23 cellular contexts compared by ENCODE assay signal in genomic region chr1:209080170-209080781, GRCh38.
DNase-seq lines count a peak whose midpoint lies in the region; ATAC-seq, FAIRE-seq and TF ChIP-seq lines count a peak whose summit lies in the region.
"Had no signal": no experiment of that assay in that cellular context is flagged by ENCODE, and none has a peak within 500 bp of the region (broad histone marks: within the 10 kb centered on the region; RNA-seq: fewer than 3 reads in every experiment).

No MANE protein-coding gene starts in this region.

- TF ChIP-seq CTCF in bronchial epithelial cell (IDR thresholded peaks at IDR 0.05; ENCODE audit: insufficient read depth, low read length, severe bottlenecking), result no peak
- TF ChIP-seq CTCF in endodermal cell (conservative IDR thresholded peaks at IDR 0.05), result no peak

- H3K4ac ChIP-seq in mesenchymal stem cell (ENCODE audit: low read depth in 1 of 2, low read length in 2 of 2), result peak overlapping the region in 1 of 2 experiments; percentile 5

- no peaks in the 10 kb centered on the region for H3K27me3 Mint-ChIP-seq in endodermal cell (ENCODE audit: insufficient read depth)

- peak overlapping the region; percentile 26 for H3K4me2 ChIP-seq in mesenchymal stem cell (ENCODE audit: low read length, poor library complexity, severe bottlenecking)
- H3K4me2 ChIP-seq: KMS-11 had no signal

- no peak for FAIRE-seq in bronchial epithelial cell (lab: Jason Lieb, UNC)

- no peak overlapping the region for H3K14ac ChIP-seq in mesenchymal stem cell (ENCODE audit: low read length in 2 of 2)

- H3K9me3 ChIP-seq in MG63 (no peaks in the 10 kb centered on the region), mesenchymal stem cell (ENCODE audit: control insufficient read depth, low read length) (no peaks in the 10 kb centered on the region), endodermal cell (ENCODE audit: control insufficient read depth, low read length) (peaks cover 20% of the 10 kb centered on the region)
- H3K9me3 ChIP-seq: mucosa of descending colon, Peyer's patch, thyroid gland had no signal

- H3K27ac Mint-ChIP-seq in endodermal cell, result no peak overlapping the region
- H3K27ac Mint-ChIP-seq: activated naive CD4-positive, alpha-beta T cell treated with anti-CD3 and anti-CD28 coated beads, Interleukin-2, amount 50 U/mL, for 24 hours had no signal

- WGBS in mesenchymal stem cell, result 38% methylated on average over 5 of the region's 5 CpGs
- 82 to 83% methylated on average over 5 of the region's 5 CpGs for WGBS in endodermal cell (ENCODE audit: insufficient coverage in 1 of 2, insufficient read length in 1 of 2), 2 experiments

- H3K23ac ChIP-seq in mesenchymal stem cell (ENCODE audit: low read length in 2 of 2), result no peak overlapping the region

- H3K9me3 Mint-ChIP-seq in endodermal cell, result peaks cover 15% of the 10 kb centered on the region
- H3K9me3 Mint-ChIP-seq: activated naive CD4-positive, alpha-beta T cell treated with anti-CD3 and anti-CD28 coated beads, Interleukin-2, amount 50 U/mL, for 24 hours had no signal

- no peaks in the 10 kb centered on the region for H3K36me3 Mint-ChIP-seq in endodermal cell (ENCODE audit: low read depth)
- H3K36me3 Mint-ChIP-seq: activated naive CD4-positive, alpha-beta T cell treated with anti-CD3 and anti-CD28 coated beads, Interleukin-2, amount 50 U/mL, for 24 hours; stimulated activated naive B cell treated with anti-CD40 and anti-IgM and Interleukin-4, amounts not matched to agents 10 μg/mL and 1 μg/mL and 100 μg/mL, for 72 hours had no signal

- H2BK5ac ChIP-seq in mesenchymal stem cell (ENCODE audit: low read depth, low read length, poor library complexity, severe bottlenecking), result no peak overlapping the region

- H3K18ac ChIP-seq in mesenchymal stem cell (ENCODE audit: low read depth in 1 of 2, low read length in 2 of 2), result no peak overlapping the region

- H2BK15ac ChIP-seq in mesenchymal stem cell (ENCODE audit: low read depth, poor library complexity, severe bottlenecking), result no peak overlapping the region

- ATAC-seq in GM19351 (IDR thresholded peaks at IDR 0.05; ENCODE audit: unreplicated experiment), result no peak
- no peak for ATAC-seq in HG03280 (IDR thresholded peaks at IDR 0.05; ENCODE audit: unreplicated experiment)
- ATAC-seq: left colon; mucosa of descending colon; stimulated activated naive B cell treated with anti-CD40 and anti-IgM and Interleukin-4, amounts not matched to agents 10 μg/mL and 1 μg/mL and 100 μg/mL, for 72 hours had no signal

- no peak overlapping the region for H3K4me3 Mint-ChIP-seq in endodermal cell
- H3K4me3 Mint-ChIP-seq: activated naive CD4-positive, alpha-beta T cell treated with anti-CD3 and anti-CD28 coated beads, Interleukin-2, amount 50 U/mL, for 24 hours; stimulated activated naive B cell treated with anti-CD40 and anti-IgM and Interleukin-4, amounts not matched to agents 10 μg/mL and 1 μg/mL and 100 μg/mL, for 72 hours had no signal

- H2AK5ac ChIP-seq in mesenchymal stem cell (ENCODE audit: low read length, severe bottlenecking), result no peak overlapping the region

- H3K27ac ChIP-seq in mesenchymal stem cell (ENCODE audit: low read length, poor library complexity, severe bottlenecking) (peak overlapping the region; percentile 61), endodermal cell (ENCODE audit: low read depth, low read length) (no peak overlapping the region)
- H3K27ac ChIP-seq: C4-2B, KMS-11, Peyer's patch, thyroid gland had no signal

- H2BK12ac ChIP-seq in mesenchymal stem cell (ENCODE audit: low read length in 2 of 2), result no peak overlapping the region

- H3K36me3 ChIP-seq in MG63, result no peaks in the 10 kb centered on the region
- H3K36me3 ChIP-seq in bronchial epithelial cell (ENCODE audit: control insufficient read depth, insufficient read depth, low read length), result no peaks in the 10 kb centered on the region
- no peaks in the 10 kb centered on the region for H3K36me3 ChIP-seq in mesenchymal stem cell (ENCODE audit: control insufficient read depth in 1 of 2, insufficient read depth in 2 of 2, low read depth in 1 of 2, low read length in 2 of 2)
- H3K36me3 ChIP-seq in endodermal cell (ENCODE audit: control insufficient read depth, insufficient read depth, low read length), result no peaks in the 10 kb centered on the region
- H3K36me3 ChIP-seq: Peyer's patch, thyroid gland had no signal

- no peak overlapping the region for H2AFZ ChIP-seq in mesenchymal stem cell (ENCODE audit: low read depth, low read length)

- DNase-seq in EH (ENCODE audit: low read depth) (peak; percentile 81), MG63 (peak; percentile 12), bronchial epithelial cell (ENCODE audit: low read depth) (peak; percentile 63), mesenchymal stem cell (peak; percentile 14), endodermal cell (no peak), COR-L47 (lab: John Stamatoyannopoulos, UW) (no peak)
- DNase-seq: activated CD4-positive, alpha-beta T cell treated with anti-CD3 and anti-CD28 coated beads, Interleukin-2, amount 50 U/mL, for 4 hours; activated T-cell treated with anti-CD3 and anti-CD28 coated beads, Interleukin-2, amount 50 U/mL, for 1 hour; DMS153; GOT3; hippocampal formation; left colon; mucosa of descending colon; NCI-H1105 treated with DMSO at 0.1 percent for 48 hours; NCI-H2171 treated with DMSO at 0.1 percent for 48 hours; Peyer's patch; stimulated activated naive B cell treated with anti-CD40 and anti-IgM and Interleukin-4, amounts not matched to agents 10 μg/mL and 1 μg/mL and 100 μg/mL, for 72 hours; thyroid gland had no signal

- H3K4me1 ChIP-seq in mesenchymal stem cell (ENCODE audit: control insufficient read depth, insufficient read depth, low read depth, low read length) (peaks cover 4% of the 10 kb centered on the region), endodermal cell (ENCODE audit: control insufficient read depth, insufficient read depth, low read length) (no peaks in the 10 kb centered on the region)
- H3K4me1 ChIP-seq: Peyer's patch, thyroid gland had no signal

- H3K4me1 Mint-ChIP-seq in endodermal cell, result peaks cover 8% of the 10 kb centered on the region
- H3K4me1 Mint-ChIP-seq: activated naive CD4-positive, alpha-beta T cell treated with anti-CD3 and anti-CD28 coated beads, Interleukin-2, amount 50 U/mL, for 24 hours; stimulated activated naive B cell treated with anti-CD40 and anti-IgM and Interleukin-4, amounts not matched to agents 10 μg/mL and 1 μg/mL and 100 μg/mL, for 72 hours had no signal

- no peaks in the 10 kb centered on the region for H3K27me3 ChIP-seq in MG63
- no peaks in the 10 kb centered on the region for H3K27me3 ChIP-seq in bronchial epithelial cell (ENCODE audit: control insufficient read depth, insufficient read depth, low read length)
- H3K27me3 ChIP-seq in mesenchymal stem cell (ENCODE audit: control insufficient read depth in 1 of 2, insufficient read depth in 1 of 2, low read length in 2 of 2), result no peaks in the 10 kb centered on the region
- H3K27me3 ChIP-seq in endodermal cell (ENCODE audit: control insufficient read depth, insufficient read depth, low read length, poor library complexity, severe bottlenecking), result no peaks in the 10 kb centered on the region
- H3K27me3 ChIP-seq: Peyer's patch, thyroid gland had no signal

- H3K9ac ChIP-seq in mesenchymal stem cell (ENCODE audit: low read length) (no peak overlapping the region), endodermal cell (ENCODE audit: extremely low read depth, low read length, poor library complexity, severe bottlenecking) (no peak overlapping the region)
- H3K9ac ChIP-seq: KMS-11 had no signal

- no peak overlapping the region for H2BK120ac ChIP-seq in mesenchymal stem cell (ENCODE audit: low read depth, low read length)

- H4K8ac ChIP-seq in mesenchymal stem cell (ENCODE audit: low read length), result no peak overlapping the region

- H3K4me3 ChIP-seq in MG63 (no peak overlapping the region), bronchial epithelial cell (ENCODE audit: low read depth, low read length) (no peak overlapping the region), mesenchymal stem cell (ENCODE audit: insufficient read depth in 1 of 2, low read depth in 1 of 2, low read length in 2 of 2) (no peak overlapping the region), endodermal cell (ENCODE audit: low read length) (no peak overlapping the region)
- H3K4me3 ChIP-seq: mucosa of descending colon, Peyer's patch, thyroid gland had no signal

- no peak overlapping the region for H4K91ac ChIP-seq in mesenchymal stem cell (ENCODE audit: low read length)

- H3K79me1 ChIP-seq in mesenchymal stem cell (replicated peaks; ENCODE audit: low read length, poor library complexity, severe bottlenecking), result no peaks in the 10 kb centered on the region

Comparison
In these comparisons a context has a peak if more than half of its experiments do, and no peak if none do; other contexts are left out.
1. DNase-seq: peak in EH (single experiment), MG63 (single experiment), bronchial epithelial cell (single experiment) and mesenchymal stem cell (single experiment); none in endodermal cell (single experiment) and COR-L47 (single experiment).